ENCODE assay signal across 8 cellular contexts in the genomic region with DNA sequence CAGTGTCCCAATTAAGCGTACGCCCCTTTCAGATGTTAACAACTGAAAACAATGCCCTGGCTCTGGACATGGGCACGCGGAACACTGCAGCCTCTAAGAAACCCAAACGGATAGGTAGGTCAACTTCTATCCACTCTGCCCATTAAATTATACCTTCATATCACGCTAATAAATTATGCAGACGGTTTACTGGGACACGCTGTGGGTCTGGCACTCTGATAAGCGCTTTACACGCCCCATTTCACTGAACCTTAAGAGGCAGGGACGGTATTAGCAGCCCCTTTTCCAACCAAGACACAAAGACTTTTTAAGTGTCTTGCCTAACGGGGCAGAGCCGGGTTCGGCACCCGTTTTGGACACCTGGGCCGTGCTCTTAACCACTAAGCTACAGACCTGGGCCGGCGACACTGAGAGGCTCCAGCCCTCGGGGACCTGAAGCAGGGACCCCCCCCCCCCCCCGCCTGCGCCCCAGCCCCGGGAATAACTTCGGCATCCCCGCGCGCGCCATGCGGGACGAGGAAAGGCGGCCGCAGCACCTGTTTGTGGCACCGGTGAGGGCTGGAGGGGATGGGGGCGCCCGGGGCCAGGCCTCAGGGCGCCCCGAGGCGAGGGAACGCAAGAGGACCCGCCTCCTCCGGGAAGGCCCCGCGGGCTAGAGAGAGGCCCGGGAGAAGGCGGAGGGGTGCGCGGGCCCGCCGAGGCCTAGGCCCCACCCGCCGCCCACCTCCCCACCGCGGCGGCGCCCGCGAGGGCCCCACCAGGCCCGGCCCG. TPM values are rescaled to one million over a fixed set of nuclear protein-coding genes. Genes with fewer than 3 reads are reported as not detected.
A peak's percentile ranks its signal among the peaks of the same experiment; 100 is the strongest.
DNase-seq lines count a peak whose midpoint lies in the region; ATAC-seq and TF ChIP-seq lines count a peak whose summit lies in the region.

No MANE protein-coding gene starts in this region.

- DNase-seq in DMS 273 (lab: John Stamatoyannopoulos, UW; ENCODE audit: unreplicated experiment) (peak; percentile 72), DMS 273 treated with DMSO at 0.1 percent for 48 hours (lab: John Stamatoyannopoulos, UW) (no peak), RWPE2 (ENCODE audit: low spot score) (peak; percentile 76), brain microvascular endothelial cell (no peak), left lobe of liver (ENCODE audit: low spot score) (no peak), cerebellar nuclear complex (lab: John Stamatoyannopoulos, UW) (no peak)
- DNase-seq in stimulated activated CD4-positive, alpha-beta T cell treated with anti-CD3 and anti-CD28 coated beads, TNF-alpha, amount 100 ng/mL, for 4 hours (ENCODE audit: low read depth in 3 of 3): peak in 2 of 3 experiments; percentile 18 to 43

- H3K4me3 ChIP-seq in RWPE2 (ENCODE audit: severe bottlenecking): peak overlapping the region; percentile 89
- peak overlapping the region; percentile 74 for H3K4me3 ChIP-seq in brain microvascular endothelial cell (ENCODE audit: low read depth, low read length)

- TF ChIP-seq CTCF in RWPE2 (IDR thresholded peaks at IDR 0.05; ENCODE audit: poor library complexity, severe bottlenecking) (no peak), brain microvascular endothelial cell (IDR thresholded peaks at IDR 0.05; ENCODE audit: low read depth, low read length, missing control alignments) (no peak)

- peaks cover 17% of the 10 kb centered on the region for H3K4me1 ChIP-seq in RWPE2 (ENCODE audit: insufficient read depth, poor library complexity, severe bottlenecking)

- H3K9me3 ChIP-seq in RWPE2 (ENCODE audit: severe bottlenecking): no peaks in the 10 kb centered on the region

- H3K27ac ChIP-seq in RWPE2 (ENCODE audit: poor library complexity, severe bottlenecking) (peak overlapping the region; percentile 69), brain microvascular endothelial cell (peak overlapping the region; percentile 60)

- in situ Hi-C loops in brain microvascular endothelial cell (cut with HindIII; ENCODE audit: low pct_ligation_motif_present, low sequenced_read_pairs): no loop called here

- ATAC-seq in HG03025 (IDR thresholded peaks at IDR 0.05; ENCODE audit: low FRiP score, unreplicated experiment) (peak; percentile 40), RWPE2 (ENCODE audit: low read depth) (peak; percentile 3), left lobe of liver (peak; percentile 31)

- no peaks in the 10 kb centered on the region for H3K27me3 ChIP-seq in RWPE2 (ENCODE audit: insufficient read depth, poor library complexity, severe bottlenecking)
- no peaks in the 10 kb centered on the region for H3K27me3 ChIP-seq in brain microvascular endothelial cell (replicated peaks)

- peaks cover 17% of the 10 kb centered on the region for H3K36me3 ChIP-seq in RWPE2 (ENCODE audit: low read depth)
- H3K36me3 ChIP-seq in brain microvascular endothelial cell (replicated peaks): no peaks in the 10 kb centered on the region

RNA-seq across cellular contexts. Expression of gene STAU1, which starts 0.6 kb away (rescaled TPM):
- total RNA-seq in left lobe of liver: 57.5 TPM

RNA-seq across cellular contexts. Expression of gene DDX27, which starts 31.7 kb away (rescaled TPM):
- 8.4 TPM for total RNA-seq in left lobe of liver

Comparison
In these comparisons a context has a peak if more than half of its experiments do, and no peak if none do; other contexts are left out.
1. DNase-seq: peak in DMS 273 (single experiment), RWPE2 (single experiment) and stimulated activated CD4-positive, alpha-beta T cell treated with anti-CD3 and anti-CD28 coated beads, TNF-alpha, amount 100 ng/mL, for 4 hours (2 of 3); none in DMS 273 treated with DMSO at 0.1 percent for 48 hours (single experiment), brain microvascular endothelial cell (single experiment), left lobe of liver (single experiment) and cerebellar nuclear complex (0 of 2).
2. Peak in every context shown above with its lines, with median percentiles within 50 percentile points of each other: ATAC-seq.